ENCODE assay signal across 9 cellular contexts in the genomic region with DNA sequence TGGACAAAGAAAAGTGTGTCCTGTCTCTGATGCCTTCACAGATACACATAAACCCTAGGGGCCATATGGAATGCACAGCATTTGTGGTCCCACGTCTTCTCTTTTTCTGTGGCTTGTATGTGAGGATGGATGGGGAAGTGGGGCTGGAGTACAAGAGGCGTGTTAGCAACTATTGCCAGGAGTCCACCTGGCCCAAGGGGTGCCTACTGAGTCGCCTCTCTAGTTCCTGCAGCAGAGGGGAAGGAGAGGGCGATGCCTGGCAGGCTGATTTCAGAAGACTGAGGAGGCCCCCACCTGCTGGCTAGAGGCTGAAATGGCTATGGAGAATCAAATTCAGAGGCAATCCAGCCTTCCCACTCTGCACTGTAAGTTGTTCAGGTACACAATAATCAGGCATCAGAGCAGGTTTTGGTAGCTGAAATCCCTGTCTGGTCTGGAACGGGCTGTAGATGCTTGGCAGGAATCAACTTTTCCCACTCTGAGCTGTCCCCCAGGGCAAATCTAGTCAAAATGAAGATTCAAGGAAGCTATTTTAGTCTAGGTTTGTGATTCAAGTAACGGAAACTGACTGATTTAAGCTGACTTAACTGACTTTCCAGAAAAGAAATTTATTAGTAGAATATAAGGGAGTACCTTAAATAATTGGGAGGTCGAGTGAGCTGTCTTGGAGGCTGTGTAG. TPM values are rescaled to one million over a fixed set of nuclear protein-coding genes. Genes with fewer than 3 reads are reported as not detected.
DNase-seq lines count a peak whose midpoint lies in the region; ATAC-seq and TF ChIP-seq lines count a peak whose summit lies in the region.
"Had no signal": no experiment of that assay in that cellular context is flagged by ENCODE, and none has a peak within 500 bp of the region (broad histone marks: within the 10 kb centered on the region; RNA-seq: fewer than 3 reads in every experiment).

No MANE protein-coding gene starts in this region.

- intact Hi-C loops in activated T-helper 1 cell treated with anti-CD3 and anti-CD28 coated beads, Interleukin-12 subunit alpha, Interleukin-12 subunit beta, Interleukin-2, Interleukin-4 antibody, amounts not matched to agents 30 ng/mL and 10 ng/mL and 1 ng/mL, durations not matched to agents 14 hours and 24 hours and 36 hours (cut with micrococcal nuclease) = loop anchor here (1.0 kb wide), 2 partner anchors 30 to 122 kb away; a partner anchor contains a TSS
- intact Hi-C loops in posterior vena cava (cut with DNase I) = no loop called here

- peak overlapping the region; percentile 27 for H3K27ac Mint-ChIP-seq in activated T-helper 1 cell treated with anti-CD3 and anti-CD28 coated beads, Interleukin-12 subunit alpha, Interleukin-12 subunit beta, Interleukin-2, Interleukin-4 antibody, amounts not matched to agents 30 ng/mL and 10 ng/mL and 1 ng/mL, durations not matched to agents 14 hours and 24 hours and 36 hours
- H3K27ac Mint-ChIP-seq: dendritic cell treated with granulocyte-macrophage colony-stimulating factor and Interleukin-4, amounts not matched to agents 40 ng/mL and 50 ng/mL, for 4 days had no signal

- no peak overlapping the region for H3K4me3 Mint-ChIP-seq in activated T-helper 1 cell treated with anti-CD3 and anti-CD28 coated beads, Interleukin-12 subunit alpha, Interleukin-12 subunit beta, Interleukin-2, Interleukin-4 antibody, amounts not matched to agents 30 ng/mL and 10 ng/mL and 1 ng/mL, durations not matched to agents 14 hours and 24 hours and 36 hours
- H3K4me3 Mint-ChIP-seq: dendritic cell treated with granulocyte-macrophage colony-stimulating factor and Interleukin-4, amounts not matched to agents 40 ng/mL and 50 ng/mL, for 4 days had no signal

- peaks cover 16% of the 10 kb centered on the region for H3K4me1 Mint-ChIP-seq in activated T-helper 1 cell treated with anti-CD3 and anti-CD28 coated beads, Interleukin-12 subunit alpha, Interleukin-12 subunit beta, Interleukin-2, Interleukin-4 antibody, amounts not matched to agents 30 ng/mL and 10 ng/mL and 1 ng/mL, durations not matched to agents 14 hours and 24 hours and 36 hours (ENCODE audit: low read depth)

- no peaks in the 10 kb centered on the region for H3K9me3 Mint-ChIP-seq in activated T-helper 1 cell treated with anti-CD3 and anti-CD28 coated beads, Interleukin-12 subunit alpha, Interleukin-12 subunit beta, Interleukin-2, Interleukin-4 antibody, amounts not matched to agents 30 ng/mL and 10 ng/mL and 1 ng/mL, durations not matched to agents 14 hours and 24 hours and 36 hours
- H3K9me3 Mint-ChIP-seq: dendritic cell treated with granulocyte-macrophage colony-stimulating factor and Interleukin-4, amounts not matched to agents 40 ng/mL and 50 ng/mL, for 4 days had no signal

- TF ChIP-seq CTCF in foreskin fibroblast (IDR thresholded peaks at IDR 0.05; ENCODE audit: low read depth, low read length) = peak; percentile 79

- H3K36me3 Mint-ChIP-seq in activated T-helper 1 cell treated with anti-CD3 and anti-CD28 coated beads, Interleukin-12 subunit alpha, Interleukin-12 subunit beta, Interleukin-2, Interleukin-4 antibody, amounts not matched to agents 30 ng/mL and 10 ng/mL and 1 ng/mL, durations not matched to agents 14 hours and 24 hours and 36 hours (ENCODE audit: low read depth) = peaks cover 29% of the 10 kb centered on the region

- ATAC-seq in HG02610 (IDR thresholded peaks at IDR 0.05; ENCODE audit: unreplicated experiment) = no peak
- no peak for ATAC-seq in HG02981 (IDR thresholded peaks at IDR 0.05; ENCODE audit: unreplicated experiment)

- peak; percentile 59 for DNase-seq in GF-D8 (lab: John Stamatoyannopoulos, UW)
- peak; percentile 72 for DNase-seq in HPDE6-E6E7 (ENCODE audit: extremely low spot score)
- DNase-seq in RPMI8226 = peak; percentile 82
- DNase-seq in activated T-helper 1 cell treated with anti-CD3 and anti-CD28 coated beads, Interleukin-12 subunit alpha, Interleukin-12 subunit beta, Interleukin-2, Interleukin-4 antibody, amounts not matched to agents 30 ng/mL and 10 ng/mL and 1 ng/mL, durations not matched to agents 14 hours and 24 hours and 36 hours (ENCODE audit: low spot score) = peak; percentile 59
- DNase-seq in foreskin fibroblast = peak; percentile 46 to 79
- peak; percentile 87 for DNase-seq in posterior vena cava (ENCODE audit: low spot score)

- no peaks in the 10 kb centered on the region for H3K27me3 Mint-ChIP-seq in activated T-helper 1 cell treated with anti-CD3 and anti-CD28 coated beads, Interleukin-12 subunit alpha, Interleukin-12 subunit beta, Interleukin-2, Interleukin-4 antibody, amounts not matched to agents 30 ng/mL and 10 ng/mL and 1 ng/mL, durations not matched to agents 14 hours and 24 hours and 36 hours (ENCODE audit: insufficient read depth)
- H3K27me3 Mint-ChIP-seq: dendritic cell treated with granulocyte-macrophage colony-stimulating factor and Interleukin-4, amounts not matched to agents 40 ng/mL and 50 ng/mL, for 4 days had no signal

- H3K4me3 ChIP-seq in foreskin fibroblast (ENCODE audit: low read depth in 1 of 2, low read length in 2 of 2) = no peak overlapping the region

RNA-seq across cellular contexts. Expression of a gene that starts 14.9 kb away (rescaled TPM):
- 17.4 and 18.8 TPM in 2 replicates for total RNA-seq in activated T-helper 1 cell treated with anti-CD3 and anti-CD28 coated beads, Interleukin-12 subunit alpha, Interleukin-12 subunit beta, Interleukin-2, Interleukin-4 antibody, amounts not matched to agents 30 ng/mL and 10 ng/mL and 1 ng/mL, durations not matched to agents 14 hours and 24 hours and 36 hours
- 10 to 100 TPM; 16.3 to 19.8 TPM for total RNA-seq in posterior vena cava

RNA-seq across cellular contexts. Expression of a gene that starts 29.9 kb away (rescaled TPM):
- 123 and 125 TPM in 2 replicates for total RNA-seq in activated T-helper 1 cell treated with anti-CD3 and anti-CD28 coated beads, Interleukin-12 subunit alpha, Interleukin-12 subunit beta, Interleukin-2, Interleukin-4 antibody, amounts not matched to agents 30 ng/mL and 10 ng/mL and 1 ng/mL, durations not matched to agents 14 hours and 24 hours and 36 hours
- total RNA-seq in posterior vena cava = 1 to 10 TPM; 5.5 to 6.0 TPM

Comparison
In these comparisons a context has a peak if more than half of its experiments do, and no peak if none do; other contexts are left out.
1. RNA of a gene that starts 29.9 kb away (total RNA-seq): 123 to 125 TPM in activated T-helper 1 cell treated with anti-CD3 and anti-CD28 coated beads, Interleukin-12 subunit alpha, Interleukin-12 subunit beta, Interleukin-2, Interleukin-4 antibody, amounts not matched to agents 30 ng/mL and 10 ng/mL and 1 ng/mL, durations not matched to agents 14 hours and 24 hours and 36 hours; 5.5 to 6.0 TPM in posterior vena cava; every median in the first group is over 10 times any median in the second.
2. Peak in every context shown above with its lines, with median percentiles within 50 percentile points of each other: DNase-seq.